8 cellular contexts compared by ENCODE assay signal in genomic region chr14:75293920-75294648, GRCh38. TPM values are rescaled to one million over a fixed set of nuclear protein-coding genes. Genes with fewer than 3 reads are reported as not detected.
DNase-seq lines count a peak whose midpoint lies in the region; ATAC-seq and TF ChIP-seq lines count a peak whose summit lies in the region.

No MANE protein-coding gene starts in this region.

- H3K9me3 ChIP-seq in iPS-20b (ENCODE audit: insufficient read depth, low read depth, low read length) (no peaks in the 10 kb centered on the region), skeletal muscle tissue (ENCODE audit: control insufficient read depth in 3 of 3, low read length in 3 of 3) (no peaks in the 10 kb centered on the region)

- H3K27me3 ChIP-seq in ACC112 (ENCODE audit: insufficient read depth, low read length) (no peaks in the 10 kb centered on the region), iPS-20b (ENCODE audit: insufficient read depth, low read length) (peaks cover 5% of the 10 kb centered on the region; the same call in 1 of the 2 replicates), skeletal muscle tissue (ENCODE audit: control insufficient read depth in 3 of 3, insufficient read depth in 3 of 3, low read length in 3 of 3) (no peaks in the 10 kb centered on the region)

- ATAC-seq in GM18870 (IDR thresholded peaks at IDR 0.05; ENCODE audit: unreplicated experiment) (peak; percentile 76), HG03135 (IDR thresholded peaks at IDR 0.05; ENCODE audit: unreplicated experiment) (peak; percentile 95)

- peak overlapping the region; percentile 43 for H2AFZ ChIP-seq in ACC112 (ENCODE audit: low read length, unreplicated experiment)

- peak overlapping the region; percentile 92 for H3K27ac ChIP-seq in ACC112 (ENCODE audit: low read depth, low read length)
- H3K27ac ChIP-seq in VCaP: peak overlapping the region; percentile 81
- peak overlapping the region; percentile 95 for H3K27ac ChIP-seq in iPS-20b (ENCODE audit: low read length)
- H3K27ac ChIP-seq in skeletal muscle tissue (ENCODE audit: low read depth, low read length): peak overlapping the region; percentile 94

- TF ChIP-seq CTCF in VCaP (conservative IDR thresholded peaks at IDR 0.05): no peak

- DNase-seq in NCI-H2196 treated with DMSO at 0.1 percent for 48 hours (lab: John Stamatoyannopoulos, UW; ENCODE audit: unreplicated experiment) (peak; percentile 97), T47D (ENCODE audit: low read depth in 1 of 2, low spot score in 1 of 2) (peak; percentile 97)

- H3K36me3 ChIP-seq in ACC112 (ENCODE audit: insufficient read depth, low read length) (no peaks in the 10 kb centered on the region), iPS-20b (ENCODE audit: insufficient read depth, low read depth, low read length) (no peaks in the 10 kb centered on the region), skeletal muscle tissue (ENCODE audit: control insufficient read depth in 3 of 3, insufficient read depth in 3 of 3, low read length in 3 of 3) (no peaks in the 10 kb centered on the region)

- in situ Hi-C loops in T47D (cut with HindIII; ENCODE audit: low pct_unique_long_range_greater_than_20kb, low sequenced_read_pairs): no loop called here

- H3K4me1 ChIP-seq in ACC112 (ENCODE audit: control insufficient read depth, insufficient read depth, low read length, unreplicated experiment) (peaks cover 15% of the 10 kb centered on the region), iPS-20b (ENCODE audit: insufficient read depth, low read length) (peaks cover 9% of the 10 kb centered on the region; the same call in 1 of the 2 replicates), skeletal muscle tissue (ENCODE audit: control insufficient read depth in 3 of 3, insufficient read depth in 3 of 3, low read length in 3 of 3) (peaks cover 19 to 32% (median 19%) of the 10 kb centered on the region in 3 donors)

- H3K9ac ChIP-seq in iPS-20b (ENCODE audit: low read depth, low read length) (peak overlapping the region; percentile 87), skeletal muscle tissue (ENCODE audit: low read depth in 1 of 3, low read length in 3 of 3) (peak overlapping the region; percentile 84 to 90 (median 87))

- H3K4me3 ChIP-seq in ACC112 (ENCODE audit: low read depth, low read length): peak overlapping the region; percentile 81
- peak overlapping the region; percentile 72 for H3K4me3 ChIP-seq in iPS-20b (ENCODE audit: low read length)
- H3K4me3 ChIP-seq in skeletal muscle tissue (ENCODE audit: low read length in 3 of 3): peak overlapping the region; percentile 78 to 89 (median 83)

- no peaks in the 10 kb centered on the region for H3K79me2 ChIP-seq in ACC112 (ENCODE audit: control insufficient read depth, insufficient read depth, low read length, unreplicated experiment)

RNA-seq across cellular contexts. Expression of gene FOS, which starts 15.5 kb away (rescaled TPM):
- 134 TPM for total RNA-seq in skeletal muscle tissue

Comparison
In these comparisons a context has a peak if more than half of its experiments do, and no peak if none do; other contexts are left out.
1. Peak in every context shown above with its lines: DNase-seq, ATAC-seq, H3K4me3 ChIP-seq and H3K27ac ChIP-seq.